Comparison of ENCODE assay signal across 15 cellular contexts in the genomic region with DNA sequence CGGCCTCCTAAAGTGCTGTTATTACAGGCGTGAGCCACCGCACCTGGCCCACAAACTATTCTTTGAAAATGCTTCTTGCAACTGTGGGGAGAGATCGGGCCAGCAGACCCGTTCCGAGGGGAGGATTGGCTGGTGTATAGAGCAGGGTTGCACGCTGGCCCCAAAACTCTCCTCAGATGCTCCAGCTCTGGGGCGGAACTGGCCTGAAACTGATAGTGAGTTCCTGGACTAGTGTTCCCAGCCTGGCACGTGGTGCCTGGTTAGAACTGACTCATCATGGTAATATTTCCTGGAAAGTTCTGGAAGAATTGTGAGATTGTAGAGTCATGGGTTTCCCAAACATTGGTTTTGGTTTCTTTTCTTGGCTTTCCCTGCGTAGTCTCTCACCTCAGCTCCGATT.
DNase-seq lines count a peak whose midpoint lies in the region; ATAC-seq, FAIRE-seq and TF ChIP-seq lines count a peak whose summit lies in the region.
"Had no signal": no experiment of that assay in that cellular context is flagged by ENCODE, and none has a peak within 500 bp of the region (broad histone marks: within the 10 kb centered on the region; RNA-seq: fewer than 3 reads in every experiment).

No MANE protein-coding gene starts in this region.

- intact Hi-C loops in natural killer cell (cut with micrococcal nuclease): no loop called here

- H3K36me3 ChIP-seq in kidney epithelial cell (ENCODE audit: control insufficient read depth, insufficient read depth, low read length): no peaks in the 10 kb centered on the region
- H3K36me3 ChIP-seq: prostate gland had no signal

- no peaks in the 10 kb centered on the region for H3K27me3 ChIP-seq in kidney epithelial cell (ENCODE audit: control insufficient read depth, insufficient read depth, low read length)

- no peaks in the 10 kb centered on the region for H3K27me3 Mint-ChIP-seq in natural killer cell (ENCODE audit: low read depth in 2 of 2)
- no peaks in the 10 kb centered on the region for H3K27me3 Mint-ChIP-seq in activated CD8-positive, alpha-beta memory T cell treated with anti-CD3 and anti-CD28 coated beads, Interleukin-2, amount 10 ng/mL, durations not matched to agents 7 days and 5 days

- no peak for FAIRE-seq in HTR-8/SVneo (lab: Jason Lieb, UNC)
- FAIRE-seq: endometrium had no signal

- H3K4me1 Mint-ChIP-seq in natural killer cell: no peaks in the 10 kb centered on the region
- no peaks in the 10 kb centered on the region for H3K4me1 Mint-ChIP-seq in activated CD8-positive, alpha-beta memory T cell treated with anti-CD3 and anti-CD28 coated beads, Interleukin-2, amount 10 ng/mL, durations not matched to agents 7 days and 5 days

- H3K4me3 Mint-ChIP-seq in natural killer cell: no peak overlapping the region
- no peak overlapping the region for H3K4me3 Mint-ChIP-seq in activated CD8-positive, alpha-beta memory T cell treated with anti-CD3 and anti-CD28 coated beads, Interleukin-2, amount 10 ng/mL, durations not matched to agents 7 days and 5 days

- peak; percentile 79 for DNase-seq in A172 (ENCODE audit: low spot score)
- DNase-seq in HTR-8/SVneo (ENCODE audit: insufficient read length, low spot score): peak; percentile 24
- peak; percentile 77 for DNase-seq in coronary artery (ENCODE audit: low spot score)
- DNase-seq in kidney epithelial cell (ENCODE audit: low read depth): peak; percentile 10
- no peak for DNase-seq in NK-92 (lab: John Stamatoyannopoulos, UW; ENCODE audit: unreplicated experiment)
- DNase-seq in NCI-H1930 (lab: John Stamatoyannopoulos, UW): no peak
- no peak for DNase-seq in natural killer cell
- DNase-seq in activated CD8-positive, alpha-beta memory T cell treated with anti-CD3 and anti-CD28 coated beads, Interleukin-2, amount 10 ng/mL, durations not matched to agents 7 days and 5 days: no peak
- DNase-seq: activated CD4-positive, alpha-beta T cell treated with anti-CD3 and anti-CD28 coated beads for 4 hours; activated naive CD4-positive, alpha-beta T cell treated with Interleukin-2 at 50 U/mL for 16 hours; kidney glomerular epithelial cell; NCI-H510A treated with DMSO at 0.1 percent for 48 hours had no signal

- H3K27ac ChIP-seq in coronary artery: peak overlapping the region; percentile 52 to 71
- H3K27ac ChIP-seq: prostate gland, SK-N-MC had no signal

- ATAC-seq in natural killer cell: no peak
- ATAC-seq in activated CD8-positive, alpha-beta memory T cell treated with anti-CD3 and anti-CD28 coated beads, Interleukin-2, amount 10 ng/mL, durations not matched to agents 7 days and 5 days: no peak

- TF ChIP-seq CTCF in coronary artery (IDR thresholded peaks at IDR 0.05): no peak
- TF ChIP-seq CTCF in kidney epithelial cell (IDR thresholded peaks at IDR 0.05; ENCODE audit: insufficient read depth, low read length, poor library complexity, severe bottlenecking): no peak
- TF ChIP-seq CTCF in natural killer cell (IDR thresholded peaks at IDR 0.05): no peak

- H3K36me3 Mint-ChIP-seq in natural killer cell: no peaks in the 10 kb centered on the region
- H3K36me3 Mint-ChIP-seq in activated CD8-positive, alpha-beta memory T cell treated with anti-CD3 and anti-CD28 coated beads, Interleukin-2, amount 10 ng/mL, durations not matched to agents 7 days and 5 days: no peaks in the 10 kb centered on the region

- H3K4me3 ChIP-seq in coronary artery (peak overlapping the region; percentile 56), kidney epithelial cell (ENCODE audit: low read depth, low read length) (no peak overlapping the region)
- H3K4me3 ChIP-seq: prostate gland, SK-N-MC had no signal

- CTCF ChIA-PET in activated CD8-positive, alpha-beta memory T cell treated with anti-CD3 and anti-CD28 coated beads, Interleukin-2, amount 10 ng/mL, durations not matched to agents 7 days and 5 days (lab: Charles Lee): no interaction called here

- peaks cover 4 to 6% of the 10 kb centered on the region in 2 donors for H3K9me3 Mint-ChIP-seq in natural killer cell
- H3K9me3 Mint-ChIP-seq in activated CD8-positive, alpha-beta memory T cell treated with anti-CD3 and anti-CD28 coated beads, Interleukin-2, amount 10 ng/mL, durations not matched to agents 7 days and 5 days (ENCODE audit: low read depth): peaks cover 6% of the 10 kb centered on the region

- H3K27ac Mint-ChIP-seq in natural killer cell: no peak overlapping the region
- H3K27ac Mint-ChIP-seq in activated CD8-positive, alpha-beta memory T cell treated with anti-CD3 and anti-CD28 coated beads, Interleukin-2, amount 10 ng/mL, durations not matched to agents 7 days and 5 days: no peak overlapping the region

Comparison
In these comparisons a context has a peak if more than half of its experiments do, and no peak if none do; other contexts are left out.
1. DNase-seq: peak in A172 (single experiment), HTR-8/SVneo (single experiment), coronary artery (single experiment) and kidney epithelial cell (single experiment); none in NK-92 (single experiment), NCI-H1930 (0 of 2), natural killer cell (single experiment) and activated CD8-positive, alpha-beta memory T cell treated with anti-CD3 and anti-CD28 coated beads, Interleukin-2, amount 10 ng/mL, durations not matched to agents 7 days and 5 days (single experiment).